29 cellular contexts compared by ENCODE assay signal in genomic region chr1:67088440-67088839, GRCh38. TPM values are rescaled to one million over a fixed set of nuclear protein-coding genes. Genes with fewer than 3 reads are reported as not detected.
"Had no signal": no experiment of that assay in that cellular context is flagged by ENCODE, and none has a peak within 500 bp of the region (broad histone marks: within the 10 kb centered on the region; RNA-seq: fewer than 3 reads in every experiment).

No MANE protein-coding gene starts in this region.

- H3K9me3 ChIP-seq: testis, thoracic aorta, thyroid gland, tibial artery, tibial nerve, transverse colon, upper lobe of left lung, upper lobe of right lung, uterus, vagina had no signal

- H3K4me3 ChIP-seq: stomach, suprapubic skin, testis, thoracic aorta, thyroid gland, tibial artery, tibial nerve, transverse colon, upper lobe of left lung, upper lobe of right lung, uterus, vagina had no signal

- DNase-seq: stimulated activated CD4-positive, alpha-beta T cell treated with anti-CD3 and anti-CD28 coated beads, Interleukin-2, amount 100 ng/mL, for 48 hours; stimulated activated CD4-positive, alpha-beta T cell treated with anti-CD3 and anti-CD28 coated beads, Interleukin-4, amount 100 ng/mL, for 1 hour; stimulated activated CD4-positive, alpha-beta T cell treated with anti-CD3 and anti-CD28 coated beads, Interleukin-4, amount 100 ng/mL, for 24 hours; stimulated activated CD4-positive, alpha-beta T cell treated with anti-CD3 and anti-CD28 coated beads, Interleukin-4, amount 100 ng/mL, for 4 hours; stimulated activated CD8-positive, alpha-beta memory T cell treated with anti-CD3 and anti-CD28 coated beads, Interleukin-4, amount 100 ng/mL, for 48 hours; stimulated activated naive B cell treated with anti-CD40 and anti-IgM and Interleukin-4, amounts not matched to agents 10 μg/mL and 1 μg/mL and 100 μg/mL, for 72 hours; stimulated activated naive CD4-positive, alpha-beta T cell; stimulated activated naive CD4-positive, alpha-beta T cell treated with Interleukin-2 at 50 U/mL for 16 hours; stimulated activated naive CD8-positive, alpha-beta T cell treated with anti-CD3 and anti-CD28 coated beads, Interleukin-15, amount 100 ng/mL, for 72 hours; stimulated activated naive CD8-positive, alpha-beta T cell treated with anti-CD3 and anti-CD28 coated beads, Interleukin-15, Interleukin-2, amounts not matched to agents 100 U/mL and 50 U/mL, for 24 hours; stomach; substantia nigra; testis; thyroid gland; tibial artery; transverse colon; trophoblast cell; upper lobe of left lung; upper lobe of right lung; uterus had no signal

- H3K36me3 ChIP-seq: stomach, suprapubic skin, thoracic aorta, thyroid gland, tibial artery, tibial nerve, transverse colon, upper lobe of left lung, upper lobe of right lung, vagina had no signal

- H3K4me1 ChIP-seq: stomach, suprapubic skin, testis, thyroid gland, tibial artery, tibial nerve, transverse colon, upper lobe of left lung, upper lobe of right lung, uterus, vagina had no signal

- H3K27ac ChIP-seq: stomach, suprapubic skin, testis, thoracic aorta, thyroid gland, tibial artery, tibial nerve, transverse colon, upper lobe of left lung, upper lobe of right lung, uterus, vagina had no signal

- H3K27me3 ChIP-seq: stomach, suprapubic skin, testis, thyroid gland, tibial artery, tibial nerve, transverse colon, upper lobe of left lung, upper lobe of right lung, uterus, vagina had no signal

- FAIRE-seq: urothelium cell line had no signal

- ATAC-seq: stimulated activated effector memory CD8-positive, alpha-beta T cell treated with anti-CD3 and anti-CD28 coated beads, Interleukin-12 subunit alpha, Interleukin-12 subunit beta, amount 100 ng/mL, for 72 hours; stimulated activated memory B cell treated with anti-CD40 and anti-IgM and Interleukin-4, amounts not matched to agents 10 μg/mL and 1 μg/mL and 100 μg/mL, for 72 hours; stimulated activated naive B cell treated with anti-CD40 and anti-IgM and Interleukin-4, amounts not matched to agents 10 μg/mL and 1 μg/mL and 100 μg/mL, for 72 hours; stimulated activated naive CD8-positive, alpha-beta T cell treated with anti-CD3 and anti-CD28 coated beads, Interleukin-15, amount 100 ng/mL, for 72 hours; stimulated activated naive CD8-positive, alpha-beta T cell treated with anti-CD3 and anti-CD28 coated beads, Interleukin-15, Interleukin-2, amounts not matched to agents 100 U/mL and 50 U/mL, for 24 hours; upper lobe of right lung had no signal

RNA-seq across cellular contexts. Expression of gene C1orf141, which starts 46.3 kb away (rescaled TPM):
- total RNA-seq: stomach, suprapubic skin, thoracic aorta, thyroid gland, tibial nerve, transverse colon, upper lobe of right lung, ureter, urinary bladder, uterus, vagina had no signal
- polyA plus RNA-seq: stomach, urinary bladder had no signal
